Comparison of ENCODE assay signal across 2 cellular contexts in the genomic region with DNA sequence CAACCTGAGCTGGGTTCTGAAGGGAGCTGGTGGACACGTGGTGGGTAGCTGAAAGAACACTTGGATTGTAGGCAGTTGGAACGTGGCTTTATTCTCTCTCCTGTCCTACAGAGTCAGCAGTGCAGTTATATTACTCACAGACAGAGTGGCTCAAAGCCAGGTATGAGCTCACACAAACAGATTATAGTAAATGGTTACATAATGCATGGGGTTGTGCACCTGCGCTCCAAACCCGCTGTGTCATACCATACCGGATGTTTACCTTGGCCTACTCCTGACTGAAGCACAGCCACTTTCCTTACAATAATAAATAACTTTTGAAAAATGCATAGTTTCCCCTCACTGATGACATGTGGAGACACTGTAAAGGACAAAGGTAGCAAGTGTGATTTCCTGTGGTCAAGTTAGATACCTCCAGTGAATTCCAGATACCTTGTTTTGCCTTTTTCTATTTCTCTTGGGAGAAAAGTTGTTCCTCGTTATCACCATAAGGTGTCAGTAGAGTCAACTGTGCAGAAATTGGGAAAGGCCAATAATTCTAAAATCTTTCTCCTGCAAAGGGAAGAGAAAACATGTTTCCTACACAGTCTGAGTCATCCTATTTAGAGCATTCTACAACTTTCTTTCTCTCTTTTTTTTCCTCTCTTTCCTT.
TF ChIP-seq lines count a peak whose summit lies in the region.

No MANE protein-coding gene starts in this region.

TF ChIP-seq in Ishikawa, 13 proteins besides CTCF, POLR2A, EP300 and RAD21:
- TF ChIP-seq CEBPB (IDR thresholded peaks at IDR 0.05), result no peak
- TF ChIP-seq, protein P1, sequence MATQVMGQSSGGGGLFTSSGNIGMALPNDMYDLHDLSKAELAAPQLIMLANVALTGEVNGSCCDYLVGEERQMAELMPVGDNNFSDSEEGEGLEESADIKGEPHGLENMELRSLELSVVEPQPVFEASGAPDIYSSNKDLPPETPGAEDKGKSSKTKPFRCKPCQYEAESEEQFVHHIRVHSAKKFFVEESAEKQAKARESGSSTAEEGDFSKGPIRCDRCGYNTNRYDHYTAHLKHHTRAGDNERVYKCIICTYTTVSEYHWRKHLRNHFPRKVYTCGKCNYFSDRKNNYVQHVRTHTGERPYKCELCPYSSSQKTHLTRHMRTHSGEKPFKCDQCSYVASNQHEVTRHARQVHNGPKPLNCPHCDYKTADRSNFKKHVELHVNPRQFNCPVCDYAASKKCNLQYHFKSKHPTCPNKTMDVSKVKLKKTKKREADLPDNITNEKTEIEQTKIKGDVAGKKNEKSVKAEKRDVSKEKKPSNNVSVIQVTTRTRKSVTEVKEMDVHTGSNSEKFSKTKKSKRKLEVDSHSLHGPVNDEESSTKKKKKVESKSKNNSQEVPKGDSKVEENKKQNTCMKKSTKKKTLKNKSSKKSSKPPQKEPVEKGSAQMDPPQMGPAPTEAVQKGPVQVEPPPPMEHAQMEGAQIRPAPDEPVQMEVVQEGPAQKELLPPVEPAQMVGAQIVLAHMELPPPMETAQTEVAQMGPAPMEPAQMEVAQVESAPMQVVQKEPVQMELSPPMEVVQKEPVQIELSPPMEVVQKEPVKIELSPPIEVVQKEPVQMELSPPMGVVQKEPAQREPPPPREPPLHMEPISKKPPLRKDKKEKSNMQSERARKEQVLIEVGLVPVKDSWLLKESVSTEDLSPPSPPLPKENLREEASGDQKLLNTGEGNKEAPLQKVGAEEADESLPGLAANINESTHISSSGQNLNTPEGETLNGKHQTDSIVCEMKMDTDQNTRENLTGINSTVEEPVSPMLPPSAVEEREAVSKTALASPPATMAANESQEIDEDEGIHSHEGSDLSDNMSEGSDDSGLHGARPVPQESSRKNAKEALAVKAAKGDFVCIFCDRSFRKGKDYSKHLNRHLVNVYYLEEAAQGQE (IDR thresholded peaks at IDR 0.05; ENCODE audit: low read depth), result no peak
- TF ChIP-seq TAF1 (IDR thresholded peaks at IDR 0.05; ENCODE audit: low read depth), result no peak
- no peak for TF ChIP-seq MAX (IDR thresholded peaks at IDR 0.05)
- no peak for TF ChIP-seq TEAD4 (IDR thresholded peaks at IDR 0.05)
- no peak for TF ChIP-seq YY1 (IDR thresholded peaks at IDR 0.05; ENCODE audit: low read depth)
- TF ChIP-seq, protein P2, sequence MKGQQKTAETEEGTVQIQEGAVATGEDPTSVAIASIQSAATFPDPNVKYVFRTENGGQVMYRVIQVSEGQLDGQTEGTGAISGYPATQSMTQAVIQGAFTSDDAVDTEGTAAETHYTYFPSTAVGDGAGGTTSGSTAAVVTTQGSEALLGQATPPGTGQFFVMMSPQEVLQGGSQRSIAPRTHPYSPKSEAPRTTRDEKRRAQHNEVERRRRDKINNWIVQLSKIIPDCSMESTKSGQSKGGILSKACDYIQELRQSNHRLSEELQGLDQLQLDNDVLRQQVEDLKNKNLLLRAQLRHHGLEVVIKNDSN (IDR thresholded peaks at IDR 0.05), result no peak
- TF ChIP-seq CREB1 (IDR thresholded peaks at IDR 0.05; ENCODE audit: low read depth), result no peak
- TF ChIP-seq NFIC (IDR thresholded peaks at IDR 0.05), result no peak
- no peak for TF ChIP-seq EGR1 (IDR thresholded peaks at IDR 0.05)
- TF ChIP-seq FOXM1 (IDR thresholded peaks at IDR 0.05; ENCODE audit: borderline replicate concordance, low read depth), result no peak
- TF ChIP-seq ZBTB7A (IDR thresholded peaks at IDR 0.05; ENCODE audit: low read depth), result no peak
- no peak for TF ChIP-seq TCF12 (IDR thresholded peaks at IDR 0.05; ENCODE audit: low read depth)

TF ChIP-seq in HepG2, 621 proteins besides CTCF, POLR2A, EP300 and RAD21:
- 0 out of 2 replicates have a peak, but pooled peaks have one; percentile 48 for TF ChIP-seq NFE2 (CRISPR knock-in tag; IDR thresholded peaks at IDR 0.05)
- TF ChIP-seq SMC3 (IDR thresholded peaks at IDR 0.05; ENCODE audit: low read length), result peak; percentile 5; the same call in 1 of the 2 replicates
- TF ChIP-seq GABPA (IDR thresholded peaks at IDR 0.05; ENCODE audit: low read depth, low read length), result no peak
- TF ChIP-seq GABPA (CRISPR knock-in tag; IDR thresholded peaks at IDR 0.05; ENCODE audit: low read depth), result peak; percentile 52
- no peak for TF ChIP-seq POGK (CRISPR knock-in tag; conservative IDR thresholded peaks at IDR 0.05)
- no peak for TF ChIP-seq BHLHE40 (IDR thresholded peaks at IDR 0.05; ENCODE audit: low read length)
- TF ChIP-seq ZNF567 (CRISPR knock-in tag; IDR thresholded peaks at IDR 0.05; ENCODE audit: borderline replicate concordance), result no peak
- TF ChIP-seq FOSL2 (CRISPR knock-in tag; IDR thresholded peaks at IDR 0.05), result peak; percentile 45
- TF ChIP-seq FOXA3 (CRISPR knock-in tag; IDR thresholded peaks at IDR 0.05), result 0 out of 2 replicates have a peak, but pooled peaks have one; percentile 22
